ENCODE assay signal across 10 cellular contexts in genomic region chr1:234675561-234675960, GRCh38.
DNase-seq lines count a peak whose midpoint lies in the region; ATAC-seq and TF ChIP-seq lines count a peak whose summit lies in the region.
"Had no signal": no experiment of that assay in that cellular context is flagged by ENCODE, and none has a peak within 500 bp of the region (broad histone marks: within the 10 kb centered on the region; RNA-seq: fewer than 3 reads in every experiment).

No MANE protein-coding gene starts in this region.

- H3K27ac ChIP-seq in mesendoderm (ENCODE audit: low read depth, low read length) (no peak overlapping the region), upper lobe of left lung (peak overlapping the region in 3 of 4 donors; percentile 55 to 72 (median 70)), esophagus squamous epithelium (peak overlapping the region in 1 of 4 donors; percentile 52)

- no peak overlapping the region for H3K18ac ChIP-seq in mesendoderm (ENCODE audit: low read length)

- ATAC-seq in Right ventricle myocardium superior (ENCODE audit: poor library complexity) (peak; percentile 28), activated B cell treated with CpG ODN at 0.5 μM for 24 hours (ENCODE audit: low read depth) (no peak), upper lobe of left lung (ENCODE audit: low FRiP score in 2 of 2) (no peak)

- POLR2A ChIA-PET in activated B cell treated with CpG ODN at 0.5 μM for 24 hours (lab: Charles Lee) = no interaction called here

- H3K9me3 Mint-ChIP-seq in activated B cell treated with CpG ODN at 0.5 μM for 24 hours = no peaks in the 10 kb centered on the region
- H3K9me3 Mint-ChIP-seq: CD14-positive monocyte had no signal

- no peaks in the 10 kb centered on the region for H3K4me1 ChIP-seq in mesendoderm (ENCODE audit: control insufficient read depth, low read depth, low read length)
- H3K4me1 ChIP-seq in upper lobe of left lung = peaks cover 0 to 26% (median 9%) of the 10 kb centered on the region in 4 donors
- peaks cover 0 to 15% (median 0%) of the 10 kb centered on the region in 3 donors for H3K4me1 ChIP-seq in esophagus squamous epithelium

- DNase-seq in Right ventricle myocardium superior = no peak
- no peak for DNase-seq in cardiac septum (ENCODE audit: low spot score)
- DNase-seq in activated B cell treated with CpG ODN at 0.5 μM for 24 hours = no peak
- no peak for DNase-seq in mesendoderm
- DNase-seq in upper lobe of left lung = no peak
- no peak for DNase-seq in esophagus squamous epithelium (lab: John Stamatoyannopoulos, UW)
- no peak for DNase-seq in SW 1271 (lab: John Stamatoyannopoulos, UW)
- DNase-seq in stimulated activated CD4-positive, alpha-beta T cell treated with anti-CD3 and anti-CD28 coated beads, Interleukin-4, amount 100 ng/mL, for 4 hours = no peak
- DNase-seq: activated effector memory CD4-positive, alpha-beta T cell treated with Interleukin-2 at 50 U/mL for 16 hours had no signal

- H3K9me3 ChIP-seq in upper lobe of left lung = no peaks in the 10 kb centered on the region
- H3K9me3 ChIP-seq in esophagus squamous epithelium = no peaks in the 10 kb centered on the region

- H3K56ac ChIP-seq in mesendoderm (ENCODE audit: low read length) = peak overlapping the region; percentile 2

- H3K9ac ChIP-seq in mesendoderm (ENCODE audit: low read length) = no peak overlapping the region

- TF ChIP-seq POLR2A in upper lobe of left lung (IDR thresholded peaks at IDR 0.05) (no peak), esophagus squamous epithelium (IDR thresholded peaks at IDR 0.05) (no peak)

- H2AK5ac ChIP-seq in mesendoderm (ENCODE audit: low read length) = no peak overlapping the region

- H3K79me1 ChIP-seq in mesendoderm (ENCODE audit: low read length) = no peaks in the 10 kb centered on the region

- H3K4me1 Mint-ChIP-seq in activated B cell treated with CpG ODN at 0.5 μM for 24 hours = peaks cover 16% of the 10 kb centered on the region

- WGBS in mesendoderm (ENCODE audit: extremely low coverage, insufficient coverage, low lambda C conversion rate) = no CpG with 5 or more reads among the region's 6 CpGs
- WGBS in upper lobe of left lung, 2 donors = 89 to 94% methylated on average over 6 of the region's 6 CpGs
- 88 to 89% methylated on average over 6 of the region's 6 CpGs for WGBS in esophagus squamous epithelium, 2 donors

- H3K79me2 ChIP-seq in mesendoderm (ENCODE audit: control insufficient read depth, insufficient read depth, low read length) = no peaks in the 10 kb centered on the region

- H3K36me3 ChIP-seq in mesendoderm (ENCODE audit: control insufficient read depth, insufficient read depth, low read length) (no peaks in the 10 kb centered on the region), upper lobe of left lung (no peaks in the 10 kb centered on the region), esophagus squamous epithelium (no peaks in the 10 kb centered on the region)

- no peak for TF ChIP-seq EP300 in upper lobe of left lung (IDR thresholded peaks at IDR 0.05)

- no peak overlapping the region for H2BK120ac ChIP-seq in mesendoderm (ENCODE audit: low read depth, low read length)

- H3K4ac ChIP-seq in mesendoderm (ENCODE audit: low read depth, low read length) = no peak overlapping the region

- TF ChIP-seq CTCF in activated B cell treated with CpG ODN at 0.5 μM for 24 hours (IDR thresholded peaks at IDR 0.05) = no peak
- TF ChIP-seq CTCF in upper lobe of left lung (IDR thresholded peaks at IDR 0.05) = no peak
- TF ChIP-seq CTCF in esophagus squamous epithelium (IDR thresholded peaks at IDR 0.05) = no peak

- intact Hi-C loops in Right ventricle myocardium superior (cut with DNase I) = no loop called here
- intact Hi-C loops in cardiac septum (cut with DNase I) = no loop called here
- intact Hi-C loops in activated B cell treated with CpG ODN at 0.5 μM for 24 hours (cut with micrococcal nuclease) = loop anchor here (5.0 kb wide), 1 partner anchor 52 kb away; no protein-coding TSS in a partner anchor
- intact Hi-C loops in esophagus squamous epithelium (cut with DNase I) = no loop called here

- no peak overlapping the region for H4K8ac ChIP-seq in mesendoderm (ENCODE audit: low read depth, low read length)

- no peak overlapping the region for H3K4me2 ChIP-seq in mesendoderm (ENCODE audit: low read length)

- H2BK15ac ChIP-seq in mesendoderm (replicated peaks; ENCODE audit: low read depth) = no peak overlapping the region

- H3K23ac ChIP-seq in mesendoderm (ENCODE audit: low read length) = no peak overlapping the region

- no peak overlapping the region for H4K5ac ChIP-seq in mesendoderm (ENCODE audit: low read length)

- peak overlapping the region; percentile 87 for H3K4me3 Mint-ChIP-seq in activated B cell treated with CpG ODN at 0.5 μM for 24 hours

- no peaks in the 10 kb centered on the region for H3K27me3 Mint-ChIP-seq in activated B cell treated with CpG ODN at 0.5 μM for 24 hours

- no peaks in the 10 kb centered on the region for H3K36me3 Mint-ChIP-seq in activated B cell treated with CpG ODN at 0.5 μM for 24 hours (ENCODE audit: low read depth)
- H3K36me3 Mint-ChIP-seq: CD14-positive monocyte had no signal

- H3K4me3 ChIP-seq in mesendoderm (ENCODE audit: low read length) (no peak overlapping the region), upper lobe of left lung (peak overlapping the region in 1 of 4 donors; percentile 46), esophagus squamous epithelium (peak overlapping the region in 2 of 4 donors; percentile 39 to 62)

- peak overlapping the region; percentile 19 for H3K27ac Mint-ChIP-seq in activated B cell treated with CpG ODN at 0.5 μM for 24 hours

- no peaks in the 10 kb centered on the region for H3K27me3 ChIP-seq in mesendoderm (ENCODE audit: insufficient read depth, low read length, poor library complexity)
- no peaks in the 10 kb centered on the region for H3K27me3 ChIP-seq in upper lobe of left lung
- no peaks in the 10 kb centered on the region for H3K27me3 ChIP-seq in esophagus squamous epithelium

- no peak overlapping the region for H2BK5ac ChIP-seq in mesendoderm (ENCODE audit: low read length)

- CTCF ChIA-PET in activated B cell treated with CpG ODN at 0.5 μM for 24 hours (lab: Charles Lee) = no interaction called here
